Comparison of ENCODE assay signal across 1 cellular context in the genomic region with DNA sequence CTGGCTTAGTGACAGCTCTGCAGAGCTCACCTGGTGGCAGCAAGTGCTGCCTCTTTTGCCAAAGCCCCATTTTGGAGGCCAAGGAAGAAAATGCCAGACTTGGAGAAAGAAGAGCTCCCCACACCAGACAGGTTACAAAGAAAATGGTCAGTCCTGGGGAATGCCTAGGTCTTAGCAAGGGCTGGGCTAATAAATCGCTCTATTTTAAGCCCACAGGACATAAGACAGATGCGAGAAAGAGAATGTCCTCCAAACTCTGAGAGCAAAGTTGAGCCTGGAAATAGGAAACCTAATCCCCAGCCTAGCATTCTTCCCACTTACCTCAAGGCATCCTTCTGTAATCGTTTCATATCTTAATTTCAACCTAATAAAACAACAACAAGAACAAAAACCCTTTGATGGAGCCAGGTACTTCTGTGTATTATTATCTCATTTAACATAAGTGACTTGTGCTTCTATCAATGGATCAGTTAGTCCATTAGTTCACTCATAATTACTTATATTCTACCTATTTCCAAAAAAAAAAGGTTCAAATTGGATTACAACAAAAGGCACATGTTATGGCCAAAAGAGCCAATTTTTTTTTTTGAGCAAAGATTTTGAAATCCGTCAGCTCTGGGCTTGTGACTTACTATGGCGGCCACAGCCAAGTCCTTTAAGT.
TF ChIP-seq lines count a peak whose summit lies in the region.

No MANE protein-coding gene starts in this region.

TF ChIP-seq in HepG2, 621 proteins besides CTCF, POLR2A, EP300 and RAD21:
- TF ChIP-seq NCOR1 (IDR thresholded peaks at IDR 0.05; ENCODE audit: borderline replicate concordance, low read length) (no peak), EED (CRISPR knock-in tag; IDR thresholded peaks at IDR 0.05) (no peak)
- TF ChIP-seq, protein P1, sequence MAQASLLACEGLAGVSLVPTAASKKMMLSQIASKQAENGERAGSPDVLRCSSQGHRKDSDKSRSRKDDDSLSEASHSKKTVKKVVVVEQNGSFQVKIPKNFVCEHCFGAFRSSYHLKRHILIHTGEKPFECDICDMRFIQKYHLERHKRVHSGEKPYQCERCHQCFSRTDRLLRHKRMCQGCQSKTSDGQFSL (CRISPR knock-in tag; IDR thresholded peaks at IDR 0.05), result no peak
- TF ChIP-seq, protein P2, sequence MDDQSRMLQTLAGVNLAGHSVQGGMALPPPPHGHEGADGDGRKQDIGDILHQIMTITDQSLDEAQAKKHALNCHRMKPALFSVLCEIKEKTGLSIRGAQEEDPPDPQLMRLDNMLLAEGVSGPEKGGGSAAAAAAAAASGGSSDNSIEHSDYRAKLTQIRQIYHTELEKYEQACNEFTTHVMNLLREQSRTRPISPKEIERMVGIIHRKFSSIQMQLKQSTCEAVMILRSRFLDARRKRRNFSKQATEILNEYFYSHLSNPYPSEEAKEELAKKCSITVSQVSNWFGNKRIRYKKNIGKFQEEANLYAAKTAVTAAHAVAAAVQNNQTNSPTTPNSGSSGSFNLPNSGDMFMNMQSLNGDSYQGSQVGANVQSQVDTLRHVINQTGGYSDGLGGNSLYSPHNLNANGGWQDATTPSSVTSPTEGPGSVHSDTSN (CRISPR knock-in tag; IDR thresholded peaks at IDR 0.05; ENCODE audit: borderline replicate concordance), result 0 out of 2 replicates have a peak, but pooled peaks have one; percentile 18
